In the genomic region with DNA sequence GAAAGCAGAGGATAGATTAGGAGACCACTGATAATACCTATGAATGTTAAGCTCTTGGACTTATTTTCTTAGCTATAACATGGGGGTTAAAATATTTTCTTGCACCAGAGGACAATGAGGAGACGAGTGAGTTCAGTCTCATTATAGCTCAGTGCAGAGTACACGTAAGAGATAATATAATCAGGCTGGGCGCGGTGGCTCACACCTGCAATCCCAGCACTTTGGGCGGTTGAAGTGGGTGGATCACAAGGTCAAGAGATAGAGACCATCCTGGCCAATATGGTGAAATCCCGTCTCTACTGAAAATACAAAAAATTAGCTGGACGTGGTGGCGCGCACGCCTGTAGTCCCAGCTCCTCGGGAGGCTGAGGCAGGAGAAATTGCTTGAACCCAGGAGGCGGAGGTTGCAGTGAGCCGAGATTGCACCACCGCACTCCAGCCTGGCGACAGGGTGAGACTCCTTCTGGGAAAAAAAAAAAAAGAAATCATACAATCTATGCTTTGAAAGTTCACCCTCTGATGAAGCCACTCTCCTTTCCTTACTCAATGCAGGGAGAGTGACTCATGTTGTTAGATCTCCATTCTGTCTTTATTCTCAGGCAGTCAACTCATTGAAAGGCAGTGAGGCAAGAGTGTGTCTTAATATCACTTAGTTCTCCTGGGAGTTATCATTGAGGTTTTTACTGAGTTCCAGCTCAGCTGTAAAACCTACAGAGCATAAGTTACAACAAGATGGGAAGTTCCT, we compare ENCODE assay signal across 12 cellular contexts.
DNase-seq lines count a peak whose midpoint lies in the region; ATAC-seq, FAIRE-seq and TF ChIP-seq lines count a peak whose summit lies in the region.
"Had no signal": no experiment of that assay in that cellular context is flagged by ENCODE, and none has a peak within 500 bp of the region (broad histone marks: within the 10 kb centered on the region; RNA-seq: fewer than 3 reads in every experiment).

No MANE protein-coding gene starts in this region.

- H3K4me3 Mint-ChIP-seq in HFFc6: no peak overlapping the region
- H3K4me3 Mint-ChIP-seq: IgD-negative memory B cell had no signal

- TF ChIP-seq CTCF in AG04450 (IDR thresholded peaks at IDR 0.05; ENCODE audit: low read depth, low read length) (no peak), HFFc6 (IDR thresholded peaks at IDR 0.05) (no peak), astrocyte of the cerebellum (IDR thresholded peaks at IDR 0.05; ENCODE audit: low read depth, low read length, missing control alignments) (no peak)

- peaks cover 5% of the 10 kb centered on the region; the same call in 1 of the 2 replicates for H3K4me1 Mint-ChIP-seq in HFFc6 (ENCODE audit: low read depth)

- POLR2A ChIA-PET in AG04450 (lab: Yijun Ruan, JAX): interaction anchor here (0.7 kb wide), 1 partner anchor 53 kb away, joined by 4 read pairs; no protein-coding TSS in a partner anchor

- H3K4me3 ChIP-seq in AG04450 (ENCODE audit: low read depth, low read length) (no peak overlapping the region), astrocyte of the cerebellum (ENCODE audit: low read depth, low read length) (no peak overlapping the region)

- in situ Hi-C loops in astrocyte of the cerebellum (cut with HindIII; ENCODE audit: low sequenced_read_pairs): no loop called here

- no peaks in the 10 kb centered on the region for H3K27me3 ChIP-seq in AG04450 (ENCODE audit: control insufficient read depth, insufficient read depth, low read length)

- DNase-seq in AG04450 (ENCODE audit: low read depth, low spot score) (peak; percentile 16), HFFc6 (peak; percentile 21), astrocyte of the cerebellum (ENCODE audit: low read depth) (peak; percentile 27), iPS-NIHi11 (ENCODE audit: low spot score) (no peak)
- DNase-seq: Calu3, NCI-H510A treated with DMSO at 0.1 percent for 48 hours had no signal

- peak; percentile 43 for FAIRE-seq in islet of Langerhans (lab: Jason Lieb, UNC)
- FAIRE-seq: endothelial cell of umbilical vein had no signal

- H3K9me3 Mint-ChIP-seq in HFFc6: no peaks in the 10 kb centered on the region
- H3K9me3 Mint-ChIP-seq: IgD-negative memory B cell had no signal

- H3K27ac ChIP-seq in AG04450 (ENCODE audit: low read depth, low read length): no peak overlapping the region

- no peaks in the 10 kb centered on the region; the same call in 1 of the 2 replicates for H3K27me3 Mint-ChIP-seq in HFFc6 (ENCODE audit: insufficient read depth)
- H3K27me3 Mint-ChIP-seq: IgD-negative memory B cell had no signal

- CTCF ChIA-PET in AG04450 (lab: Charles Lee): interaction anchor here (1.0 to 1.3 kb wide), 2 partner anchors 23 to 316 kb away, joined by 3 to 5 read pairs; no protein-coding TSS in a partner anchor

- H3K27ac Mint-ChIP-seq in HFFc6: no peak overlapping the region
- H3K27ac Mint-ChIP-seq: IgD-negative memory B cell had no signal

- H3K9me3 ChIP-seq in AG04450 (ENCODE audit: control insufficient read depth, insufficient read depth, low read length): no peaks in the 10 kb centered on the region

- ATAC-seq in HG03280 (IDR thresholded peaks at IDR 0.05; ENCODE audit: unreplicated experiment) (no peak), GM18517 (IDR thresholded peaks at IDR 0.05; ENCODE audit: unreplicated experiment) (no peak), GM19351 (IDR thresholded peaks at IDR 0.05; ENCODE audit: unreplicated experiment) (no peak)

- no peaks in the 10 kb centered on the region for H3K36me3 Mint-ChIP-seq in HFFc6 (ENCODE audit: low read depth)
